8 cellular contexts compared by ENCODE assay signal in genomic region chr17:48547839-48548686, GRCh38. TPM values are rescaled to one million over a fixed set of nuclear protein-coding genes. Genes with fewer than 3 reads are reported as not detected.
DNase-seq lines count a peak whose midpoint lies in the region; ATAC-seq and TF ChIP-seq lines count a peak whose summit lies in the region.

No MANE protein-coding gene starts in this region.

- CTCF ChIA-PET in SK-N-SH (lab: Yijun Ruan, JAX), result interaction anchor here (1.6 kb wide), 1 partner anchor 91 kb away, joined by 4 read pairs; no protein-coding TSS in a partner anchor

- peaks cover 4% of the 10 kb centered on the region for H3F3A ChIP-seq in SK-N-SH (replicated peaks; ENCODE audit: insufficient read depth)

- H3K4me3 ChIP-seq in SK-N-SH (ENCODE audit: low read depth in 2 of 2, low read length in 1 of 2) (no peak overlapping the region), stomach smooth muscle (ENCODE audit: low read length in 2 of 2) (peak overlapping the region; percentile 36 to 93)

- H3K79me2 ChIP-seq in SK-N-SH (ENCODE audit: insufficient read depth), result no peaks in the 10 kb centered on the region

- TF ChIP-seq POLR2A in GM18505 (IDR thresholded peaks at IDR 0.05; ENCODE audit: borderline replicate concordance, extremely low read depth, insufficient read depth, insufficient read length), result no peak

- H3K27ac ChIP-seq in SK-N-SH (ENCODE audit: low read depth in 2 of 2, low read length in 1 of 2) (no peak overlapping the region), stomach smooth muscle (ENCODE audit: low read length) (peak overlapping the region; percentile 97)

- H3K27me3 ChIP-seq in SK-N-SH (ENCODE audit: insufficient read depth) (peaks cover 95% of the 10 kb centered on the region), stomach smooth muscle (ENCODE audit: control insufficient read depth in 1 of 2, insufficient read depth in 2 of 2, low read length in 2 of 2) (peaks cover 0 to 3% of the 10 kb centered on the region in 2 donors)

- H4K20me1 ChIP-seq in SK-N-SH (ENCODE audit: insufficient read depth), result no peaks in the 10 kb centered on the region

- H3K4me1 ChIP-seq in SK-N-SH (ENCODE audit: control insufficient read depth in 1 of 2, insufficient read depth in 2 of 2, low read depth in 1 of 2, low read length in 1 of 2) (no peaks in the 10 kb centered on the region), stomach smooth muscle (ENCODE audit: control insufficient read depth, insufficient read depth, low read length) (peaks cover 67% of the 10 kb centered on the region)

- no peak for DNase-seq in SK-N-SH
- peak; percentile 42 for DNase-seq in activated naive CD4-positive, alpha-beta T cell treated with Interleukin-2 at 50 U/mL for 16 hours
- peak; percentile 52 for DNase-seq in islet precursor cell
- no peak for DNase-seq in retina

- whole genome bisulfite sequencing in SK-N-SH (ENCODE audit: low lambda C conversion rate), result 24% methylated on average over 27 of the region's 27 CpGs

- H3K9ac ChIP-seq in SK-N-SH (no peak overlapping the region), stomach smooth muscle (ENCODE audit: low read length in 2 of 2) (peak overlapping the region; percentile 51 to 69)

- TF ChIP-seq EP300 in SK-N-SH (IDR thresholded peaks at IDR 0.05; ENCODE audit: borderline replicate concordance in 1 of 2, low read depth in 1 of 2, low read length in 1 of 2), result no peak

- no peaks in the 10 kb centered on the region for H3K9me2 ChIP-seq in SK-N-SH

- ATAC-seq in SK-N-SH treated with all-trans-retinoic acid at 6 μM for 48 hours (no peak), HG02588 (IDR thresholded peaks at IDR 0.05; ENCODE audit: unreplicated experiment) (no peak), GM18505 (IDR thresholded peaks at IDR 0.05; ENCODE audit: unreplicated experiment) (no peak)

- no peak for TF ChIP-seq CTCF in SK-N-SH (IDR thresholded peaks at IDR 0.05)

- POLR2A ChIA-PET in SK-N-SH (lab: Yijun Ruan, JAX), result no interaction called here

- H2AFZ ChIP-seq in SK-N-SH (ENCODE audit: low read depth), result no peak overlapping the region

- H3K4me2 ChIP-seq in SK-N-SH, result no peak overlapping the region

- H3K9me3 ChIP-seq in SK-N-SH (no peaks in the 10 kb centered on the region), stomach smooth muscle (ENCODE audit: control insufficient read depth in 2 of 2, low read length in 2 of 2) (no peaks in the 10 kb centered on the region)

- no peak for TF ChIP-seq RAD21 in SK-N-SH (IDR thresholded peaks at IDR 0.05; ENCODE audit: low read length)

- H3K36me3 ChIP-seq in SK-N-SH (replicated peaks in 1 of 2; ENCODE audit: control insufficient read depth in 1 of 2, insufficient read depth in 2 of 2, low read length in 1 of 2) (no peaks in the 10 kb centered on the region), stomach smooth muscle (ENCODE audit: control insufficient read depth in 2 of 2, insufficient read depth in 2 of 2, low read length in 2 of 2) (peaks cover 3% of the 10 kb centered on the region in 2 donors)

TF ChIP-seq in SK-N-SH, 30 proteins besides CTCF, POLR2A, EP300 and RAD21:
- no peak for TF ChIP-seq FOSL2 (IDR thresholded peaks at IDR 0.05; ENCODE audit: borderline replicate concordance, low read depth)
- no peak for TF ChIP-seq ELF1 (IDR thresholded peaks at IDR 0.05)
- TF ChIP-seq USF1 (IDR thresholded peaks at IDR 0.05; ENCODE audit: borderline replicate concordance, low read depth), result peak; percentile 34; the same call in 1 of the 2 replicates
- TF ChIP-seq EZH2phosphoT487 (IDR thresholded peaks at IDR 0.05; ENCODE audit: borderline replicate concordance, low read depth), result 0 out of 2 replicates have a peak, but pooled peaks have one; percentile 59

TF ChIP-seq in SK-N-SH treated with all-trans-retinoic acid at 6 μM for 48 hours, 23 proteins besides CTCF, POLR2A, EP300 and RAD21:
- TF ChIP-seq OSR1 (CRISPR knock-in tag; IDR thresholded peaks at IDR 0.05) (no peak), ARNTL (CRISPR knock-in tag; IDR thresholded peaks at IDR 0.05; ENCODE audit: borderline replicate concordance, low read depth) (no peak), TOX (CRISPR knock-in tag; IDR thresholded peaks at IDR 0.05; ENCODE audit: borderline replicate concordance) (no peak), ZFP30 (CRISPR knock-in tag; IDR thresholded peaks at IDR 0.05) (no peak), ZNF70 (CRISPR knock-in tag; IDR thresholded peaks at IDR 0.05) (no peak), ESRRG (CRISPR knock-in tag; IDR thresholded peaks at IDR 0.05) (no peak), ZFP3 (CRISPR knock-in tag; IDR thresholded peaks at IDR 0.05) (no peak), RARB (CRISPR knock-in tag; IDR thresholded peaks at IDR 0.05) (no peak), GLIS3 (CRISPR knock-in tag; IDR thresholded peaks at IDR 0.05) (no peak), ZC3H10 (CRISPR knock-in tag; IDR thresholded peaks at IDR 0.05) (no peak), SNAI2 (CRISPR knock-in tag; IDR thresholded peaks at IDR 0.05) (no peak), CREB5 (CRISPR knock-in tag; IDR thresholded peaks at IDR 0.05; ENCODE audit: low read depth) (no peak), BACH2 (CRISPR knock-in tag; IDR thresholded peaks at IDR 0.05; ENCODE audit: borderline replicate concordance) (no peak)
- TF ChIP-seq, protein P1, sequence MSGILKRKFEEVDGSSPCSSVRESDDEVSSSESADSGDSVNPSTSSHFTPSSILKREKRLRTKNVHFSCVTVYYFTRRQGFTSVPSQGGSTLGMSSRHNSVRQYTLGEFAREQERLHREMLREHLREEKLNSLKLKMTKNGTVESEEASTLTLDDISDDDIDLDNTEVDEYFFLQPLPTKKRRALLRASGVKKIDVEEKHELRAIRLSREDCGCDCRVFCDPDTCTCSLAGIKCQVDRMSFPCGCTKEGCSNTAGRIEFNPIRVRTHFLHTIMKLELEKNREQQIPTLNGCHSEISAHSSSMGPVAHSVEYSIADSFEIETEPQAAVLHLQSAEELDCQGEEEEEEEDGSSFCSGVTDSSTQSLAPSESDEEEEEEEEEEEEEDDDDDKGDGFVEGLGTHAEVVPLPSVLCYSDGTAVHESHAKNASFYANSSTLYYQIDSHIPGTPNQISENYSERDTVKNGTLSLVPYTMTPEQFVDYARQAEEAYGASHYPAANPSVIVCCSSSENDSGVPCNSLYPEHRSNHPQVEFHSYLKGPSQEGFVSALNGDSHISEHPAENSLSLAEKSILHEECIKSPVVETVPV (CRISPR knock-in tag; IDR thresholded peaks at IDR 0.05), result no peak
- TF ChIP-seq, protein P2, sequence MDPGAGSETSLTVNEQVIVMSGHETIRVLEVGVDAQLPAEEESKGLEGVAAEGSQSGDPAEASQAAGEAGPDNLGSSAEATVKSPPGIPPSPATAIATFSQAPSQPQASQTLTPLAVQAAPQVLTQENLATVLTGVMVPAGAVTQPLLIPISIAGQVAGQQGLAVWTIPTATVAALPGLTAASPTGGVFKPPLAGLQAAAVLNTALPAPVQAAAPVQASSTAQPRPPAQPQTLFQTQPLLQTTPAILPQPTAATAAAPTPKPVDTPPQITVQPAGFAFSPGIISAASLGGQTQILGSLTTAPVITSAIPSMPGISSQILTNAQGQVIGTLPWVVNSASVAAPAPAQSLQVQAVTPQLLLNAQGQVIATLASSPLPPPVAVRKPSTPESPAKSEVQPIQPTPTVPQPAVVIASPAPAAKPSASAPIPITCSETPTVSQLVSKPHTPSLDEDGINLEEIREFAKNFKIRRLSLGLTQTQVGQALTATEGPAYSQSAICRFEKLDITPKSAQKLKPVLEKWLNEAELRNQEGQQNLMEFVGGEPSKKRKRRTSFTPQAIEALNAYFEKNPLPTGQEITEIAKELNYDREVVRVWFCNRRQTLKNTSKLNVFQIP (CRISPR knock-in tag; IDR thresholded peaks at IDR 0.05; ENCODE audit: borderline replicate concordance, low read depth), result no peak
TF ChIP-seq in SK-N-SH treated with all-trans-retinoic acid at 6 μM for 48 hours: peak in this region for 0.

RNA-seq across cellular contexts. Expression of gene HOXB2, which starts 3.2 kb away (rescaled TPM):
- 1.2 and 1.9 TPM in 2 replicates for polyA plus RNA-seq in SK-N-SH (2012; rRNA removed)
- polyA plus RNA-seq in SK-N-SH (2012; cell fraction: cytosol; rRNA removed), result 0.73 and 1.1 TPM in 2 replicates
- 2.6 and 3.2 TPM in 2 replicates for polyA plus RNA-seq in SK-N-SH (2012; cell fraction: nucleus; rRNA removed)

RNA-seq across cellular contexts. Expression of gene HOXB1, which starts 17.3 kb away (rescaled TPM):
- polyA plus RNA-seq in SK-N-SH (2012; rRNA removed), result not detected in 2 replicates
- polyA plus RNA-seq in SK-N-SH (2012; cell fraction: cytosol; rRNA removed), result not detected in 2 replicates
- not detected in 2 replicates for polyA plus RNA-seq in SK-N-SH (2012; cell fraction: nucleus; rRNA removed)

RNA-seq across cellular contexts. Expression of gene HOXB4, which starts 30.1 kb away (rescaled TPM):
- 0.03 TPM in 2 replicates for polyA plus RNA-seq in SK-N-SH (2012; rRNA removed)
- polyA plus RNA-seq in SK-N-SH (2012; cell fraction: cytosol; rRNA removed), result 0.03 TPM in 2 replicates
- polyA plus RNA-seq in SK-N-SH (2012; cell fraction: nucleus; rRNA removed), result 0.04 and 0.05 TPM in 2 replicates

RNA-seq across cellular contexts. Expression of gene HOXB3, which starts 42.0 kb away (rescaled TPM):
- 0.10 and 0.46 TPM in 2 replicates for polyA plus RNA-seq in SK-N-SH (2012; rRNA removed)
- polyA plus RNA-seq in SK-N-SH (2012; cell fraction: cytosol; rRNA removed), result 0.16 and 0.17 TPM in 2 replicates
- 0.64 and 1.1 TPM in 2 replicates for polyA plus RNA-seq in SK-N-SH (2012; cell fraction: nucleus; rRNA removed)

RNA-seq across cellular contexts. Expression of gene HOXB5, which starts 45.5 kb away (rescaled TPM):
- polyA plus RNA-seq in SK-N-SH (2012; rRNA removed), result not detected in 2 replicates
- 0.01 TPM in 1 of 2 replicates, not detected in the other for polyA plus RNA-seq in SK-N-SH (2012; cell fraction: cytosol; rRNA removed)
- polyA plus RNA-seq in SK-N-SH (2012; cell fraction: nucleus; rRNA removed), result not detected in 2 replicates

Comparison
In these comparisons a context has a peak if more than half of its experiments do, and no peak if none do; other contexts are left out.
1. DNase-seq: peak in activated naive CD4-positive, alpha-beta T cell treated with Interleukin-2 at 50 U/mL for 16 hours (single experiment) and islet precursor cell (single experiment); none in SK-N-SH (single experiment) and retina (single experiment).
2. H3K4me3 ChIP-seq: peak in stomach smooth muscle (2 of 2); none in SK-N-SH (0 of 2).